11 cellular contexts compared by ENCODE assay signal in the genomic region with DNA sequence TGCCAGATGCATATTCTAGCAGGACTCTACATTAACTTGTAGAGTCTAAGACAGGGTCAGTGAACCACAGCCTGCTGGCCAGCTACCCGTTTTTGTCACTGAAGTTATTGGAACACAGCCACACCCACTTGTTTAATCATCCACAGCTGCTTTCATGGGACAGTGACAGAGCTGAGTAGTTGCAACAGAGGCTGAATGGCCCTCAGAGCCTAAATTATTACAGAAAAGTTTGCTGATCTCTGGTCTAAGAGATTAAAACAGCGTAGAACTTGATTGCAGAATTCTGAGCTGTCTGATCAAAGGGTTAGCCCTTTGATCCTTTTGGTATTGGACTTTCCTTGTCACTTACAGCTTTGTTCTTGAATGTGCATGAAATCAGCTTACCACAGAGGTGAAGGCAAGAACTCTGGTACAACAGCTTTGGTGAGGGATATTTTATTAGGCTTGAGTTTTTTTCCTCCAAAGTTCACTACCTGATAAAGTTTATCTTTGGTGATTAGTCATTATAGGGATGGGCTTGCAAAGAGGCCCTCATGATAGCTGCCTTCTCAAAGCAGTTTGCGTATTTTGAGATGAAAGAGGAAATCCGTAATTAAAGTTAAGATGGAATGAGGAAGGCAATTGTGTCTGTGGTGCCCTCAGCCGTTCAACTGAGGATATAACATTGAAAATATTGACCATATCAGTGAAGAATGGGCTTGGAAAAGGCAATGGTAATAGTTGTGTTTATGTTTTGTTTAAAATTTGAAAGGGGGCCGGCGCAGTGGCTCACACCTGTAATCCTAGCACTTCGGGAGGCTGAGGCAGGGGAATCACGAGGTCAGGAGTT. TPM values are rescaled to one million over a fixed set of nuclear protein-coding genes. Genes with fewer than 3 reads are reported as not detected.
DNase-seq lines count a peak whose midpoint lies in the region; ATAC-seq, FAIRE-seq and TF ChIP-seq lines count a peak whose summit lies in the region.
"Had no signal": no experiment of that assay in that cellular context is flagged by ENCODE, and none has a peak within 500 bp of the region (broad histone marks: within the 10 kb centered on the region; RNA-seq: fewer than 3 reads in every experiment).

No MANE protein-coding gene starts in this region.

- H3K27ac ChIP-seq in RWPE2 (ENCODE audit: poor library complexity, severe bottlenecking) (no peak overlapping the region), cardiac muscle cell (peak overlapping the region; percentile 29), prostate gland (peak overlapping the region; percentile 11 to 37)

- ATAC-seq in RWPE2 (ENCODE audit: low read depth) (no peak), HG02678 (IDR thresholded peaks at IDR 0.05; ENCODE audit: unreplicated experiment) (no peak), HG03469 (IDR thresholded peaks at IDR 0.05; ENCODE audit: unreplicated experiment) (no peak)
- no peak for ATAC-seq in activated T-cell treated with anti-CD3 and anti-CD28 coated beads, Interleukin-2, amount 50 U/mL, for 4 hours

- intact Hi-C loops in prostate gland (cut with DNase I) = no loop called here

- H3K27me3 ChIP-seq in RWPE2 (ENCODE audit: insufficient read depth, poor library complexity, severe bottlenecking) (no peaks in the 10 kb centered on the region), cardiac muscle cell (no peaks in the 10 kb centered on the region), prostate gland (replicated peaks; ENCODE audit: insufficient read depth) (no peaks in the 10 kb centered on the region)

- H3K4me3 Mint-ChIP-seq in activated T-cell treated with anti-CD3 and anti-CD28 coated beads, Interleukin-2, amount 50 U/mL, for 4 hours = no peak overlapping the region
- H3K4me3 Mint-ChIP-seq: H9 had no signal

- 73% methylated on average over 9 of the region's 9 CpGs for WGBS in prostate gland

- H3K4me1 ChIP-seq in RWPE2 (ENCODE audit: insufficient read depth, poor library complexity, severe bottlenecking) = no peaks in the 10 kb centered on the region
- H3K4me1 ChIP-seq in cardiac muscle cell (ENCODE audit: low read depth) = no peaks in the 10 kb centered on the region
- no peaks in the 10 kb centered on the region for H3K4me1 ChIP-seq in prostate gland (replicated peaks)

- FAIRE-seq in GM12891 (lab: Jason Lieb, UNC) = no peak

- no peaks in the 10 kb centered on the region for H3K27me3 Mint-ChIP-seq in activated T-cell treated with anti-CD3 and anti-CD28 coated beads, Interleukin-2, amount 50 U/mL, for 4 hours (ENCODE audit: low read depth)

- H3K4me3 ChIP-seq in RWPE2 (ENCODE audit: severe bottlenecking) = no peak overlapping the region
- no peak overlapping the region for H3K4me3 ChIP-seq in cardiac muscle cell
- H3K4me3 ChIP-seq in prostate gland = no peak overlapping the region

- H3K4me1 Mint-ChIP-seq in activated T-cell treated with anti-CD3 and anti-CD28 coated beads, Interleukin-2, amount 50 U/mL, for 4 hours (ENCODE audit: low read depth) = no peaks in the 10 kb centered on the region
- H3K4me1 Mint-ChIP-seq: H9 had no signal

- DNase-seq in DMS79 (lab: John Stamatoyannopoulos, UW) = peak; percentile 36
- DNase-seq in RWPE2 (ENCODE audit: low spot score) = no peak
- no peak for DNase-seq in cardiac muscle cell (ENCODE audit: low read depth in 1 of 2, low spot score in 1 of 2)
- DNase-seq in prostate gland (ENCODE audit: low spot score) = peak; percentile 50
- DNase-seq in GM12891 (ENCODE audit: insufficient read length, low spot score) = no peak
- DNase-seq in activated T-cell treated with anti-CD3 and anti-CD28 coated beads, Interleukin-2, amount 50 U/mL, for 4 hours = no peak
- DNase-seq: H9; NCI-H1092 treated with DMSO at 0.1 percent for 48 hours; stimulated activated naive CD4-positive, alpha-beta T cell treated with Interleukin-2 at 50 U/mL for 16 hours had no signal

- no peaks in the 10 kb centered on the region for H3K9me3 ChIP-seq in RWPE2 (ENCODE audit: severe bottlenecking)
- no peaks in the 10 kb centered on the region for H3K9me3 ChIP-seq in cardiac muscle cell (ENCODE audit: low read depth)
- no peaks in the 10 kb centered on the region for H3K9me3 ChIP-seq in prostate gland

- H3K36me3 Mint-ChIP-seq in activated T-cell treated with anti-CD3 and anti-CD28 coated beads, Interleukin-2, amount 50 U/mL, for 4 hours (ENCODE audit: insufficient read depth) = peaks cover 18% of the 10 kb centered on the region

- TF ChIP-seq CTCF in RWPE2 (IDR thresholded peaks at IDR 0.05; ENCODE audit: poor library complexity, severe bottlenecking) (peak; percentile 39), cardiac muscle cell (IDR thresholded peaks at IDR 0.05; ENCODE audit: low read depth, low read length) (peak; percentile 34), prostate gland (IDR thresholded peaks at IDR 0.05) (peak in 2 of 4 experiments; percentile 7 to 34)

- H3K36me3 ChIP-seq in RWPE2 (ENCODE audit: low read depth) (peaks cover 58% of the 10 kb centered on the region), cardiac muscle cell (peaks cover 6% of the 10 kb centered on the region), prostate gland (peaks cover 0 to 3% of the 10 kb centered on the region in 2 donors)

- TF ChIP-seq POLR2A in prostate gland (IDR thresholded peaks at IDR 0.05) = no peak
- TF ChIP-seq POLR2A in GM12891 (IDR thresholded peaks at IDR 0.05; ENCODE audit: low read depth, low read length) = no peak

- H3K9me3 Mint-ChIP-seq in activated T-cell treated with anti-CD3 and anti-CD28 coated beads, Interleukin-2, amount 50 U/mL, for 4 hours = no peaks in the 10 kb centered on the region

TF ChIP-seq in GM12891, 5 proteins besides CTCF, POLR2A, EP300 and RAD21:
- TF ChIP-seq POU2F2 (IDR thresholded peaks at IDR 0.05; ENCODE audit: low read depth, low read length) = no peak
- no peak for TF ChIP-seq POLR2AphosphoS5 (IDR thresholded peaks at IDR 0.05; ENCODE audit: low read depth, low read length)
- TF ChIP-seq TAF1 (IDR thresholded peaks at IDR 0.05; ENCODE audit: low read depth, low read length) = no peak
- TF ChIP-seq PAX5 (IDR thresholded peaks at IDR 0.05; ENCODE audit: insufficient read depth, low read length, severe bottlenecking) = no peak
- TF ChIP-seq SPI1 (IDR thresholded peaks at IDR 0.05; ENCODE audit: low read depth, low read length) = no peak

RNA-seq across cellular contexts. Expression of gene ALDH3A2, which starts 23.7 kb away (rescaled TPM):
- total RNA-seq in cardiac muscle cell (123 and 189 TPM in 2 replicates), prostate gland (100 to 1,000 TPM; 202 to 357 TPM)
- polyA plus RNA-seq in cardiac muscle cell = 75.2 and 86.0 TPM in 2 replicates
- 20.8 TPM for polyA plus RNA-seq in GM12891 (2012; ENCODE audit: low read depth, missing spikeins)
- total RNA-seq in activated T-cell treated with anti-CD3 and anti-CD28 coated beads, Interleukin-2, amount 50 U/mL, for 4 hours = 10 to 100 TPM; 19.1 to 22.1 (median 19.5) TPM

RNA-seq across cellular contexts. Expression of gene SLC47A2, which starts 44.2 kb away (rescaled TPM):
- total RNA-seq in cardiac muscle cell (0.14 and 0.27 TPM in 2 replicates), prostate gland (not detected)
- polyA plus RNA-seq in cardiac muscle cell = 0.37 and 0.42 TPM in 2 replicates
- not detected for polyA plus RNA-seq in GM12891 (2012; ENCODE audit: low read depth, missing spikeins)
- total RNA-seq in activated T-cell treated with anti-CD3 and anti-CD28 coated beads, Interleukin-2, amount 50 U/mL, for 4 hours = not detected
- total RNA-seq: H9 had no signal

Comparison
In these comparisons a context has a peak if more than half of its experiments do, and no peak if none do; other contexts are left out.
1. DNase-seq: peak in DMS79 (single experiment) and prostate gland (single experiment); none in RWPE2 (single experiment), cardiac muscle cell (0 of 2), GM12891 (single experiment) and activated T-cell treated with anti-CD3 and anti-CD28 coated beads, Interleukin-2, amount 50 U/mL, for 4 hours (single experiment).